Comparison of ENCODE assay signal across 8 cellular contexts in the genomic region with DNA sequence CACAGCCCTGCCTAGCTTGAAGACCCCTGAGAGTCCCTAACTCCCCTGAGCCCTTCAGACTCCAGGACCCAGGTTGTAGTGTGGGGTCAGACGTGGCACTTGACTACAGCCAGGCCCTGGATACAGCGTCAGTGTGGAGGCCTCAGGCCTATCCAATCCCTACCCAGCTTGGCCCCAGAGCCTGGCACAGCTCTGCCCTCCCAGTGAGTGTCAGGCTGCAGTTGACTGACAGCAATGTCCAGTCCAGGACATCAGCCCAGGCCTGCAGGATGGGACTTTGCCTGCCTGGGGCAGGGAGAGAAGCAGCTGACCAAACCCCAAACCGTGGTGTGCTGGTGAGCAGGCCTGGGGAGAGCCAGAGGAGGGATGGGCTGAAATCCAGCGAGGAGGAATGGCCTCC. TPM values are rescaled to one million over a fixed set of nuclear protein-coding genes. Genes with fewer than 3 reads are reported as not detected.
DNase-seq lines count a peak whose midpoint lies in the region; ATAC-seq and TF ChIP-seq lines count a peak whose summit lies in the region.

No MANE protein-coding gene starts in this region.

- no peak for TF ChIP-seq CTCF in WERI-Rb-1 (IDR thresholded peaks at IDR 0.05; ENCODE audit: low read depth, low read length)
- TF ChIP-seq CTCF in gastrocnemius medialis (IDR thresholded peaks at IDR 0.05 in 4 of 5, conservative IDR thresholded peaks at IDR 0.05 in 1 of 5), result no peak

- ATAC-seq in GM21360 (IDR thresholded peaks at IDR 0.05; ENCODE audit: unreplicated experiment) (peak; percentile 3), Right ventricle myocardium superior (ENCODE audit: poor library complexity) (peak; percentile 70), gastrocnemius medialis (peak; percentile 43 to 46), HG03097 (IDR thresholded peaks at IDR 0.05; ENCODE audit: low FRiP score, unreplicated experiment) (no peak), GM19023 (IDR thresholded peaks at IDR 0.05; ENCODE audit: unreplicated experiment) (no peak)

- H3K27me3 ChIP-seq in WERI-Rb-1 (ENCODE audit: insufficient read depth, low read depth, severe bottlenecking), result no peaks in the 10 kb centered on the region
- H3K27me3 ChIP-seq in gastrocnemius medialis, result no peaks in the 10 kb centered on the region

- peak; percentile 45 to 58 for TF ChIP-seq POLR2A in gastrocnemius medialis (IDR thresholded peaks at IDR 0.05)

- no peak for DNase-seq in WERI-Rb-1
- DNase-seq in Right ventricle myocardium superior, result peak; percentile 81
- DNase-seq in gastrocnemius medialis, result peak; percentile 86 to 95
- no peak for DNase-seq in NOMO-1 (lab: John Stamatoyannopoulos, UW; ENCODE audit: unreplicated experiment in 2 of 2)
- DNase-seq in GDM1 (lab: John Stamatoyannopoulos, UW), result no peak

- intact Hi-C loops in Right ventricle myocardium superior (cut with DNase I) (no loop called here), gastrocnemius medialis (cut with DNase I; ENCODE audit: low total_unique reads) (no loop called here)

- H3K36me3 ChIP-seq in WERI-Rb-1, result no peaks in the 10 kb centered on the region
- H3K36me3 ChIP-seq in gastrocnemius medialis, result no peaks in the 10 kb centered on the region

- no peak overlapping the region for H3K4me3 ChIP-seq in WERI-Rb-1 (ENCODE audit: low read depth, low read length)
- H3K4me3 ChIP-seq in gastrocnemius medialis, result peak overlapping the region in 3 of 4 donors; percentile 29 to 41 (median 37)

- in situ Hi-C loops in gastrocnemius medialis (cut with MboI; ENCODE audit: low sequenced_read_pairs in 4 of 4), result loop anchor here in 2 of 4 donors (25.0 kb wide), 2 partner anchors 367 to 392 kb away; a partner anchor contains a TSS

- H3K4me1 ChIP-seq in gastrocnemius medialis, result peaks cover 99 to 100% of the 10 kb centered on the region in 2 donors

- H3K27ac ChIP-seq in WERI-Rb-1, result 0 out of 2 replicates have a peak overlapping the region, but pooled peaks have one; percentile 24
- H3K27ac ChIP-seq in gastrocnemius medialis, result peak overlapping the region; percentile 95 to 100 (median 97)

- H3K9me3 ChIP-seq in WERI-Rb-1 (ENCODE audit: severe bottlenecking) (no peaks in the 10 kb centered on the region), gastrocnemius medialis (no peaks in the 10 kb centered on the region)

RNA-seq across cellular contexts. Expression of a gene that starts 27.3 kb away (rescaled TPM):
- 65.7 TPM for total RNA-seq in Right ventricle myocardium superior
- total RNA-seq in gastrocnemius medialis, result 10 to 100 TPM; 18.3 to 50.2 (median 32.9) TPM

Comparison
In these comparisons a context has a peak if more than half of its experiments do, and no peak if none do; other contexts are left out.
1. ATAC-seq: peak in GM21360 (single experiment), Right ventricle myocardium superior (single experiment) and gastrocnemius medialis (2 of 2); none in HG03097 (single experiment) and GM19023 (single experiment).
2. DNase-seq: peak in Right ventricle myocardium superior (single experiment) and gastrocnemius medialis (2 of 2); none in WERI-Rb-1 (single experiment), NOMO-1 (0 of 2) and GDM1 (single experiment).